ENCODE assay signal across 13 cellular contexts in the genomic region with DNA sequence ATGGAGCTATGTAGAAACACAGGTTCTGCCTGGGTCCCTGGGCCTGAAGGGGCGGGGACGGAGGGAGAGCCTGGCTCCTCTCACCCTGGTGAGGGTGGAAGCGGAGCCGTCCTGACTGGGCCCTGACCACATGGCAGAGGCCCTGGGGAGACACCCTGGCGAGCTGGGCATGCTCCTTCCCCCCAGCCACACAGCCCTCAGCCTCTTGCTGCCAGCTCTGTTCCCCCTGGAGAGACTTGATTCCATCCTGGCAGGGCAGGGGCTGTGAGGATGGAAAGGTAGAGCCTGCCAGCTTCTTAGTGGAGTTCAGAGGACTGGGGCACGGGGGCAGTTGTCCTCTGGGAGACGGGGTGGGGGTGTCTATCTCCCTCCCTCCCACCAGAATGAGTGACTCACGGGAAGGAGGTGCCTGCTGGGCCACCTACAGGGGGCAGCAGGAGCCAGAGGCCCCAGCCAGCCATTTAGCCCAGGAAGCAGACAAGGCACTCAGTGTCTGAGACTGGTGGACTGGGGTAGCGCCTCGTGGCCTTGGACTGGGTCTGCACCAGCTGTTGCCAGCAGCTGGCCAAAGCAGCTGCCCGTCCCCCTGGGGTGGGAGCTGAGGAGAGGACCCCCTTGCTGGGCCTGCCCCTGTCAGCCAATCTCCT. TPM values are rescaled to one million over a fixed set of nuclear protein-coding genes. Genes with fewer than 3 reads are reported as not detected.
DNase-seq lines count a peak whose midpoint lies in the region; ATAC-seq and TF ChIP-seq lines count a peak whose summit lies in the region.
"Had no signal": no experiment of that assay in that cellular context is flagged by ENCODE, and none has a peak within 500 bp of the region (broad histone marks: within the 10 kb centered on the region; RNA-seq: fewer than 3 reads in every experiment).

No MANE protein-coding gene starts in this region.

- H2AFZ ChIP-seq in Karpas-422 (ENCODE audit: low read length) (no peak overlapping the region), smooth muscle cell (ENCODE audit: low read depth) (no peak overlapping the region)

- H3K9me2 ChIP-seq in Karpas-422 (replicated peaks; ENCODE audit: insufficient read depth, low read length), result no peaks in the 10 kb centered on the region

- intact Hi-C loops in Right ventricle myocardium superior (cut with DNase I), result no loop called here
- intact Hi-C loops in right cardiac atrium (cut with DNase I), result no loop called here

- H3K27ac ChIP-seq in right cardiac atrium (ENCODE audit: low read length), result no peak overlapping the region
- no peak overlapping the region for H3K27ac ChIP-seq in Karpas-422 (ENCODE audit: low read length)
- no peak overlapping the region for H3K27ac ChIP-seq in smooth muscle cell (ENCODE audit: low read depth)
- H3K27ac ChIP-seq: RWPE1 had no signal

- TF ChIP-seq CTCF in cardiac fibroblast (IDR thresholded peaks at IDR 0.05; ENCODE audit: low read depth, low read length) (peak; percentile 4), smooth muscle cell (IDR thresholded peaks at IDR 0.05; ENCODE audit: borderline replicate concordance, insufficient read depth, poor library complexity, severe bottlenecking) (peak; percentile 24)

- H3K4me1 ChIP-seq in right cardiac atrium (ENCODE audit: control insufficient read depth, insufficient read depth, low read length), result no peaks in the 10 kb centered on the region
- no peaks in the 10 kb centered on the region for H3K4me1 ChIP-seq in Karpas-422 (ENCODE audit: low read length)
- H3K4me1 ChIP-seq in smooth muscle cell (ENCODE audit: low read depth), result peaks cover 3% of the 10 kb centered on the region

- H3K27me3 ChIP-seq in right cardiac atrium (ENCODE audit: control insufficient read depth, insufficient read depth) (no peaks in the 10 kb centered on the region), Karpas-422 (ENCODE audit: low read length) (no peaks in the 10 kb centered on the region), smooth muscle cell (ENCODE audit: low read depth) (peaks cover 33% of the 10 kb centered on the region)

- H3K9me3 ChIP-seq in right cardiac atrium (ENCODE audit: control insufficient read depth, low read length) (no peaks in the 10 kb centered on the region), Karpas-422 (ENCODE audit: low read length) (no peaks in the 10 kb centered on the region), smooth muscle cell (replicated peaks; ENCODE audit: low read depth) (no peaks in the 10 kb centered on the region)

- no peaks in the 10 kb centered on the region for H3F3A ChIP-seq in smooth muscle cell (ENCODE audit: low read depth)

- peak; percentile 25 for ATAC-seq in Right ventricle myocardium superior (ENCODE audit: poor library complexity)
- no peak for ATAC-seq in right cardiac atrium
- ATAC-seq in HG02610 (IDR thresholded peaks at IDR 0.05; ENCODE audit: unreplicated experiment), result no peak

- H3K79me2 ChIP-seq in Karpas-422 (ENCODE audit: low read length) (no peaks in the 10 kb centered on the region), smooth muscle cell (ENCODE audit: low read depth) (no peaks in the 10 kb centered on the region)

- H3K36me3 ChIP-seq in Karpas-422 (ENCODE audit: insufficient read depth, low read length) (no peaks in the 10 kb centered on the region), smooth muscle cell (ENCODE audit: low read depth) (no peaks in the 10 kb centered on the region)

- H3K9ac ChIP-seq in Karpas-422 (ENCODE audit: low read length) (no peak overlapping the region), smooth muscle cell (ENCODE audit: low read depth) (no peak overlapping the region)

- H3K4me2 ChIP-seq in Karpas-422 (ENCODE audit: low read depth, low read length, poor library complexity, severe bottlenecking) (no peak overlapping the region), smooth muscle cell (no peak overlapping the region)

- DNase-seq in Right ventricle myocardium superior (no peak), right cardiac atrium (no peak), Karpas-422 (peak; percentile 73), cardiac fibroblast (ENCODE audit: low read depth in 2 of 2) (no peak), smooth muscle cell (lab: John Stamatoyannopoulos, UW; ENCODE audit: unreplicated experiment) (no peak), NOMO-1 (lab: John Stamatoyannopoulos, UW; ENCODE audit: unreplicated experiment in 2 of 2) (no peak)
- DNase-seq in activated T-cell treated with anti-CD3 and anti-CD28 coated beads, Interleukin-2, amount 50 U/mL, for 48 hours, result no peak
- DNase-seq: C1 segment of cervical spinal cord, cerebellar nuclear complex, NCI-H1092 treated with DMSO at 0.1 percent for 48 hours had no signal

- WGBS in right cardiac atrium, result 86% methylated on average over 11 of the region's 11 CpGs
- WGBS in smooth muscle cell (ENCODE audit: low lambda C conversion rate), result 76% methylated on average over 11 of the region's 11 CpGs

- H4K20me1 ChIP-seq in Karpas-422 (ENCODE audit: insufficient read depth, low read depth, low read length) (no peaks in the 10 kb centered on the region), smooth muscle cell (ENCODE audit: low read depth) (no peaks in the 10 kb centered on the region)

- H3K4me3 ChIP-seq in right cardiac atrium (ENCODE audit: low read length), result no peak overlapping the region
- H3K4me3 ChIP-seq in Karpas-422 (ENCODE audit: low read length), result no peak overlapping the region
- no peak overlapping the region for H3K4me3 ChIP-seq in cardiac fibroblast (replicated peaks in 1 of 2; ENCODE audit: low read depth in 2 of 2, low read length in 2 of 2)
- H3K4me3 ChIP-seq in smooth muscle cell, result no peak overlapping the region

RNA-seq across cellular contexts. Expression of a gene that starts 22.8 kb away (rescaled TPM):
- total RNA-seq in Right ventricle myocardium superior, result not detected
- 1 to 10 TPM in 1 of 4 donors, not detected in 3; 1.1 TPM for total RNA-seq in right cardiac atrium
- polyA plus RNA-seq in right cardiac atrium, result not detected
- not detected in 2 replicates for total RNA-seq in Karpas-422 (2014; rRNA removed; shearing (Covaris generic); ENCODE audit: low replicate concordance)
- total RNA-seq in smooth muscle cell, result not detected in 2 replicates
- polyA plus RNA-seq in smooth muscle cell, result not detected in 2 replicates
- total RNA-seq: activated CD8-positive, alpha-beta memory T cell treated with anti-CD3 and anti-CD28 coated beads for 36 hours had no signal
